1 cellular context compared by ENCODE assay signal in genomic region chr10:3622845-3623621, GRCh38.
TF ChIP-seq lines count a peak whose summit lies in the region.

No MANE protein-coding gene starts in this region.

TF ChIP-seq in IMR-90, 13 proteins besides CTCF, POLR2A, EP300 and RAD21 (continued from another document):
- TF ChIP-seq BHLHE40 (IDR thresholded peaks at IDR 0.05; ENCODE audit: low read depth, low read length) (no peak), MAFK (IDR thresholded peaks at IDR 0.05; ENCODE audit: low read depth, low read length) (no peak), MAZ (IDR thresholded peaks at IDR 0.05; ENCODE audit: borderline replicate concordance, low read depth, low read length) (no peak), SMC3 (IDR thresholded peaks at IDR 0.05; ENCODE audit: low read depth, low read length) (no peak), USF2 (IDR thresholded peaks at IDR 0.05; ENCODE audit: low read depth, low read length) (no peak)
TF ChIP-seq in IMR-90: peak in this region for 0.
